Comparison of ENCODE assay signal across 14 cellular contexts in genomic region chr4:167555338-167556022, GRCh38.
DNase-seq lines count a peak whose midpoint lies in the region; ATAC-seq, FAIRE-seq and TF ChIP-seq lines count a peak whose summit lies in the region.
"Had no signal": no experiment of that assay in that cellular context is flagged by ENCODE, and none has a peak within 500 bp of the region (broad histone marks: within the 10 kb centered on the region; RNA-seq: fewer than 3 reads in every experiment).

No MANE protein-coding gene starts in this region.

- TF ChIP-seq CTCF in GM12878 (IDR thresholded peaks at IDR 0.05 in 2 of 3, conservative IDR thresholded peaks at IDR 0.05 in 1 of 3; ENCODE audit: control insufficient read depth in 2 of 3, extremely low read depth in 1 of 3, insufficient read depth in 1 of 3, low read depth in 3 of 3, low read length in 3 of 3) (no peak), OCI-LY7 (conservative IDR thresholded peaks at IDR 0.05; ENCODE audit: low read length) (no peak)

- TF ChIP-seq RAD21 in GM12878 (IDR thresholded peaks at IDR 0.05; ENCODE audit: insufficient read depth, low read depth, low read length), result no peak

- no peak overlapping the region for H3K9ac ChIP-seq in GM12878 (ENCODE audit: control insufficient read depth, insufficient read depth, low read length)

- no peak overlapping the region for H3K27ac Mint-ChIP-seq in T-cell
- H3K27ac Mint-ChIP-seq: activated naive CD8-positive, alpha-beta T cell had no signal

- H3K4me1 ChIP-seq in GM12878 (ENCODE audit: control insufficient read depth, insufficient read depth, low read length) (no peaks in the 10 kb centered on the region), OCI-LY7 (ENCODE audit: insufficient read depth, low read length, poor library complexity, severe bottlenecking) (no peaks in the 10 kb centered on the region)

- no peak overlapping the region for H3K4me3 ChIP-seq in GM12878
- no peak overlapping the region for H3K4me3 ChIP-seq in OCI-LY7 (ENCODE audit: low read depth, low read length, poor library complexity, severe bottlenecking)

- H3K4me2 ChIP-seq in GM12878 (ENCODE audit: control insufficient read depth, insufficient read depth) (no peak overlapping the region), OCI-LY7 (ENCODE audit: low read length) (no peak overlapping the region)

- in situ Hi-C loops in GM12878 (cut with MboI), result no loop called here

- FAIRE-seq in GM12878 (lab: Jason Lieb, UNC), result no peak

- DNase-seq in GM12878 (ENCODE audit: low read depth, low spot score), result peak; percentile 12
- no peak for DNase-seq in stimulated activated CD4-positive, alpha-beta T cell treated with anti-CD3 and anti-CD28 coated beads, Interleukin-1b, Interleukin-23, amount 100 ng/mL, for 48 hours
- DNase-seq in T-cell, result no peak
- no peak for DNase-seq in NCI-H524 (lab: John Stamatoyannopoulos, UW)
- DNase-seq in OCI-LY7 (ENCODE audit: low spot score), result no peak
- DNase-seq: activated CD8-positive, alpha-beta memory T cell treated with anti-CD3 and anti-CD28 coated beads for 24 hours; DMS79 treated with DMSO at 0.1 percent for 48 hours had no signal

- H3K9me3 Mint-ChIP-seq in T-cell, result peaks cover 12 to 39% (median 24%) of the 10 kb centered on the region in 3 donors

- SMC1A ChIA-PET in GM12878 (lab: Charles Lee; ENCODE audit: uncharacterized antibody, unreplicated experiment), result interaction anchor here (0.8 kb wide), 1 partner anchor 73 kb away, joined by 4 read pairs; no protein-coding TSS in a partner anchor

- H3K4me1 Mint-ChIP-seq in T-cell, result no peaks in the 10 kb centered on the region
- H3K4me1 Mint-ChIP-seq: central memory CD8-positive, alpha-beta T cell had no signal

- intact Hi-C loops in GM12878 (cut with micrococcal nuclease; ENCODE audit: unreplicated experiment) (no loop called here), OCI-LY7 (cut with micrococcal nuclease; ENCODE audit: unreplicated experiment) (no loop called here)

- H3K79me2 ChIP-seq in GM12878 (ENCODE audit: control insufficient read depth, insufficient read depth, low read length), result no peaks in the 10 kb centered on the region
- no peaks in the 10 kb centered on the region for H3K79me2 ChIP-seq in OCI-LY7 (ENCODE audit: insufficient read depth, low read depth, low read length)

- H3K9me2 ChIP-seq in OCI-LY7 (ENCODE audit: insufficient read depth, low read length), result no peaks in the 10 kb centered on the region

- no peak overlapping the region for H3K27ac ChIP-seq in GM12878 (ENCODE audit: control insufficient read depth, insufficient read depth)
- no peak overlapping the region for H3K27ac ChIP-seq in OCI-LY7 (ENCODE audit: low read depth, low read length, poor library complexity, severe bottlenecking)
- H3K27ac ChIP-seq: epithelial cell of prostate, RWPE1 had no signal

- H3K27me3 ChIP-seq in GM12878 (replicated peaks in 1 of 2; ENCODE audit: control insufficient read depth in 2 of 2, insufficient read depth in 2 of 2, low read length in 1 of 2), result no peaks in the 10 kb centered on the region

- H4K20me1 ChIP-seq in GM12878 (ENCODE audit: control insufficient read depth, insufficient read depth) (no peaks in the 10 kb centered on the region), OCI-LY7 (ENCODE audit: insufficient read depth, low read length) (no peaks in the 10 kb centered on the region)

- TF ChIP-seq EP300 in GM12878 (IDR thresholded peaks at IDR 0.05; ENCODE audit: borderline replicate concordance in 1 of 2, control insufficient read depth in 1 of 2, low read depth in 2 of 2, low read length in 2 of 2), result no peak

- H3K9me3 ChIP-seq in GM12878 (replicated peaks; ENCODE audit: control insufficient read depth, insufficient read depth, low read length) (no peaks in the 10 kb centered on the region), OCI-LY7 (ENCODE audit: low read length) (peaks cover 4% of the 10 kb centered on the region; the same call in 1 of the 2 replicates)

- no peaks in the 10 kb centered on the region for H3K36me3 Mint-ChIP-seq in T-cell
- H3K36me3 Mint-ChIP-seq: activated naive CD8-positive, alpha-beta T cell had no signal

- peak; percentile 48 for ATAC-seq in GM18520 (IDR thresholded peaks at IDR 0.05; ENCODE audit: unreplicated experiment)
- peak; percentile 83 for ATAC-seq in GM21576 (IDR thresholded peaks at IDR 0.05; ENCODE audit: unreplicated experiment)
- peak; percentile 42 for ATAC-seq in HG03103 (IDR thresholded peaks at IDR 0.05; ENCODE audit: low read depth, unreplicated experiment)
- ATAC-seq in GM12878, result peak; percentile 81
- no peak for ATAC-seq in T-cell (replicated peaks in 1 of 4)

- no peak for TF ChIP-seq POLR2A in GM12878 (IDR thresholded peaks at IDR 0.05; ENCODE audit: low read depth, low read length)

- CTCF ChIA-PET in GM12878 (lab: Yijun Ruan, JAX) (no interaction called here), T-cell (lab: Charles Lee) (no interaction called here), OCI-LY7 (lab: Charles Lee; ENCODE audit: unreplicated experiment) (no interaction called here)

- H2AFZ ChIP-seq in GM12878 (ENCODE audit: control insufficient read depth, low read depth, low read length) (no peak overlapping the region), OCI-LY7 (ENCODE audit: low read length) (no peak overlapping the region)

- H3K36me3 ChIP-seq in GM12878 (ENCODE audit: control insufficient read depth in 2 of 2, insufficient read depth in 2 of 2, low read length in 1 of 2) (no peaks in the 10 kb centered on the region), OCI-LY7 (ENCODE audit: insufficient read depth, low read length) (no peaks in the 10 kb centered on the region)

- BruUV-seq in GM12878 (replicated peaks; lab: Mats Ljungman, UMichigan), result no TSS peak
- no TSS peak for BruUV-seq in OCI-LY7 (replicated peaks; lab: Mats Ljungman, UMichigan)

- WGBS in GM12878 (ENCODE audit: insufficient coverage, insufficient replicate concordance, low lambda C conversion rate, missing lambda C conversion rate), result 38% methylated on average over 3 of the region's 3 CpGs

- POLR2A ChIA-PET in GM12878 (lab: Charles Lee), result no interaction called here
- POLR2A ChIA-PET in T-cell (lab: Charles Lee), result no interaction called here
- POLR2A ChIA-PET in OCI-LY7 (lab: Charles Lee), result interaction anchor here (0.5 kb wide), 1 partner anchor 281 kb away, joined by 3 read pairs; no protein-coding TSS in a partner anchor

- H3K27me3 Mint-ChIP-seq in T-cell, result no peaks in the 10 kb centered on the region
- H3K27me3 Mint-ChIP-seq: activated naive CD8-positive, alpha-beta T cell; central memory CD8-positive, alpha-beta T cell had no signal

- RAD21 ChIA-PET in GM12878 (lab: Charles Lee; ENCODE audit: unreplicated experiment), result no interaction called here

- H3K4me3 Mint-ChIP-seq in T-cell, result no peak overlapping the region
- H3K4me3 Mint-ChIP-seq: activated naive CD8-positive, alpha-beta T cell; central memory CD8-positive, alpha-beta T cell had no signal

TF ChIP-seq in GM12878, 131 proteins besides CTCF, POLR2A, EP300 and RAD21 (continues in another document):
- no peak for TF ChIP-seq HDAC2 (IDR thresholded peaks at IDR 0.05)
- no peak for TF ChIP-seq E2F8 (IDR thresholded peaks at IDR 0.05; ENCODE audit: low read depth, partially characterized antibody)
- no peak for TF ChIP-seq MEF2A (IDR thresholded peaks at IDR 0.05; ENCODE audit: insufficient read depth, low read depth, low read length)
- peak; percentile 32 for TF ChIP-seq MTA2 (IDR thresholded peaks at IDR 0.05; ENCODE audit: low read depth)
- TF ChIP-seq, protein P1, sequence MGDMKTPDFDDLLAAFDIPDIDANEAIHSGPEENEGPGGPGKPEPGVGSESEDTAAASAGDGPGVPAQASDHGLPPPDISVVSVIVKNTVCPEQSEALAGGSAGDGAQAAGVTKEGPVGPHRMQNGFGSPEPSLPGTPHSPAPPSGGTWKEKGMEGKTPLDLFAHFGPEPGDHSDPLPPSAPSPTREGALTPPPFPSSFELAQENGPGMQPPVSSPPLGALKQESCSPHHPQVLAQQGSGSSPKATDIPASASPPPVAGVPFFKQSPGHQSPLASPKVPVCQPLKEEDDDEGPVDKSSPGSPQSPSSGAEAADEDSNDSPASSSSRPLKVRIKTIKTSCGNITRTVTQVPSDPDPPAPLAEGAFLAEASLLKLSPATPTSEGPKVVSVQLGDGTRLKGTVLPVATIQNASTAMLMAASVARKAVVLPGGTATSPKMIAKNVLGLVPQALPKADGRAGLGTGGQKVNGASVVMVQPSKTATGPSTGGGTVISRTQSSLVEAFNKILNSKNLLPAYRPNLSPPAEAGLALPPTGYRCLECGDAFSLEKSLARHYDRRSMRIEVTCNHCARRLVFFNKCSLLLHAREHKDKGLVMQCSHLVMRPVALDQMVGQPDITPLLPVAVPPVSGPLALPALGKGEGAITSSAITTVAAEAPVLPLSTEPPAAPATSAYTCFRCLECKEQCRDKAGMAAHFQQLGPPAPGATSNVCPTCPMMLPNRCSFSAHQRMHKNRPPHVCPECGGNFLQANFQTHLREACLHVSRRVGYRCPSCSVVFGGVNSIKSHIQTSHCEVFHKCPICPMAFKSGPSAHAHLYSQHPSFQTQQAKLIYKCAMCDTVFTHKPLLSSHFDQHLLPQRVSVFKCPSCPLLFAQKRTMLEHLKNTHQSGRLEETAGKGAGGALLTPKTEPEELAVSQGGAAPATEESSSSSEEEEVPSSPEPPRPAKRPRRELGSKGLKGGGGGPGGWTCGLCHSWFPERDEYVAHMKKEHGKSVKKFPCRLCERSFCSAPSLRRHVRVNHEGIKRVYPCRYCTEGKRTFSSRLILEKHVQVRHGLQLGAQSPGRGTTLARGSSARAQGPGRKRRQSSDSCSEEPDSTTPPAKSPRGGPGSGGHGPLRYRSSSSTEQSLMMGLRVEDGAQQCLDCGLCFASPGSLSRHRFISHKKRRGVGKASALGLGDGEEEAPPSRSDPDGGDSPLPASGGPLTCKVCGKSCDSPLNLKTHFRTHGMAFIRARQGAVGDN (IDR thresholded peaks at IDR 0.05), result no peak

Comparison
In these comparisons a context has a peak if more than half of its experiments do, and no peak if none do; other contexts are left out.
1. ATAC-seq: peak in GM18520 (single experiment), GM21576 (single experiment), HG03103 (single experiment) and GM12878 (single experiment); none in T-cell (0 of 4).